In genomic region chr13:103525530-103525929, GRCh38 we compare ENCODE assay signal across 3 cellular contexts.
TF ChIP-seq lines count a peak whose summit lies in the region.

No MANE protein-coding gene starts in this region.

TF ChIP-seq in liver, 16 proteins besides CTCF, POLR2A, EP300 and RAD21 (continued from another document):
- TF ChIP-seq REST (IDR thresholded peaks at IDR 0.05): no peak
- TF ChIP-seq TAF1 (conservative IDR thresholded peaks at IDR 0.05): no peak
- TF ChIP-seq RXRA (IDR thresholded peaks at IDR 0.05): peak; percentile 9 to 17
- TF ChIP-seq NR2F2 (IDR thresholded peaks at IDR 0.05): no peak
- TF ChIP-seq ZBTB33 (IDR thresholded peaks at IDR 0.05): peak; percentile 19
- TF ChIP-seq YY1 (IDR thresholded peaks at IDR 0.05): peak; percentile 48
- TF ChIP-seq EGR1 (IDR thresholded peaks at IDR 0.05; ENCODE audit: low read depth in 2 of 2): no peak
- no peak for TF ChIP-seq FOXA2 (IDR thresholded peaks at IDR 0.05)
- TF ChIP-seq ATF3 (IDR thresholded peaks at IDR 0.05): no peak
TF ChIP-seq in liver: peak in this region for 5.

TF ChIP-seq in HepG2, 621 proteins besides CTCF, POLR2A, EP300 and RAD21 (continued from another document):
- TF ChIP-seq ZNF784 (CRISPR knock-in tag; IDR thresholded peaks at IDR 0.05; ENCODE audit: borderline replicate concordance) (no peak), ZNF468 (CRISPR knock-in tag; IDR thresholded peaks at IDR 0.05) (no peak), MLLT10 (CRISPR knock-in tag; IDR thresholded peaks at IDR 0.05) (no peak)

TF ChIP-seq in GM23338, 12 proteins besides CTCF, POLR2A, EP300 and RAD21 (continued from another document):
- TF ChIP-seq REST (IDR thresholded peaks at IDR 0.05; ENCODE audit: unreplicated experiment): no peak
- no peak for TF ChIP-seq CREB1 (CRISPR knock-in tag; IDR thresholded peaks at IDR 0.05; ENCODE audit: low read depth)
- TF ChIP-seq NANOG (IDR thresholded peaks at IDR 0.05; ENCODE audit: borderline replicate concordance): no peak
- TF ChIP-seq ZNF462 (CRISPR knock-in tag; IDR thresholded peaks at IDR 0.05): no peak
